8 cellular contexts compared by ENCODE assay signal in genomic region chr11:59754859-59755700, GRCh38. TPM values are rescaled to one million over a fixed set of nuclear protein-coding genes. Genes with fewer than 3 reads are reported as not detected.
A peak's percentile ranks its signal among the peaks of the same experiment; 100 is the strongest.
DNase-seq lines count a peak whose midpoint lies in the region; ATAC-seq and TF ChIP-seq lines count a peak whose summit lies in the region.

Gene STX3 (plus strand): TSS chr11:59755376. CDS start chr11:59755606, 230 bp downstream.

- H3K27me3 Mint-ChIP-seq in endothelial cell (ENCODE audit: unreplicated experiment) (peaks cover 16% of the 10 kb centered on the region), mesothelial cell of epicardium (ENCODE audit: low read depth) (peaks cover 3% of the 10 kb centered on the region)

- H3K36me3 Mint-ChIP-seq in endothelial cell (ENCODE audit: low read depth, unreplicated experiment) (peaks cover 26% of the 10 kb centered on the region), mesothelial cell of epicardium (no peaks in the 10 kb centered on the region)

- no peak for TF ChIP-seq CTCF in endothelial cell (IDR thresholded peaks at IDR 0.05; ENCODE audit: unreplicated experiment)
- no peak for TF ChIP-seq CTCF in mesothelial cell of epicardium (IDR thresholded peaks at IDR 0.05; ENCODE audit: unreplicated experiment)

- ATAC-seq in GM19328 (IDR thresholded peaks at IDR 0.05; ENCODE audit: unreplicated experiment) (peak; percentile 86), HG03460 (IDR thresholded peaks at IDR 0.05; ENCODE audit: unreplicated experiment) (peak; percentile 70)

- H3K9me3 Mint-ChIP-seq in endothelial cell (ENCODE audit: unreplicated experiment), result no peaks in the 10 kb centered on the region
- no peaks in the 10 kb centered on the region for H3K9me3 Mint-ChIP-seq in mesothelial cell of epicardium

- H3K4me1 Mint-ChIP-seq in endothelial cell (ENCODE audit: unreplicated experiment) (peaks cover 45% of the 10 kb centered on the region), mesothelial cell of epicardium (peaks cover 26% of the 10 kb centered on the region)

- peak within 1 kb of the TSS; percentile 98 for H3K4me3 Mint-ChIP-seq in endothelial cell (ENCODE audit: unreplicated experiment)
- H3K4me3 Mint-ChIP-seq in mesothelial cell of epicardium, result peak within 1 kb of the TSS; percentile 84

- H3K27ac Mint-ChIP-seq in endothelial cell (ENCODE audit: unreplicated experiment) (peak within 1 kb of the TSS; percentile 95), mesothelial cell of epicardium (peak within 1 kb of the TSS; percentile 83)

- peak; percentile 90 for DNase-seq in AG20443 (ENCODE audit: low spot score)
- DNase-seq in NOMO-1 (lab: John Stamatoyannopoulos, UW; ENCODE audit: unreplicated experiment in 2 of 2), result peak; percentile 49 to 81
- DNase-seq in activated T-cell treated with anti-CD3 and anti-CD28 coated beads for 1 hour (ENCODE audit: low read depth), result peak; percentile 57
- DNase-seq in endothelial cell (ENCODE audit: low spot score), result peak; percentile 72
- peak; percentile 39 to 77 for DNase-seq in mesothelial cell of epicardium (ENCODE audit: low spot score in 2 of 2, unreplicated experiment in 2 of 2)
- DNase-seq in stimulated activated CD8-positive, alpha-beta memory T cell treated with anti-CD3 and anti-CD28 coated beads, Interleukin-15, amount 100 ng/mL, for 4 hours (ENCODE audit: low read depth in 2 of 2), result peak; percentile 34 to 45

RNA-seq across cellular contexts. Expression of gene STX3, which starts in this region (rescaled TPM):
- total RNA-seq in endothelial cell (ENCODE audit: unreplicated experiment), result 140 TPM
- 19.0 to 24.2 TPM (median 21.1 TPM) in 3 replicates for total RNA-seq in mesothelial cell of epicardium

Comparison
In these comparisons a context has a peak if more than half of its experiments do, and no peak if none do; other contexts are left out.
1. Peak in every context shown above with its lines: DNase-seq and ATAC-seq.
2. DNase-seq: peak in every context shown above with its lines; median percentile 90 in AG20443; 72 in endothelial cell; 65 in NOMO-1; 58 in mesothelial cell of epicardium; 57 in activated T-cell treated with anti-CD3 and anti-CD28 coated beads for 1 hour; 40 in stimulated activated CD8-positive, alpha-beta memory T cell treated with anti-CD3 and anti-CD28 coated beads, Interleukin-15, amount 100 ng/mL, for 4 hours.